In the genomic region with DNA sequence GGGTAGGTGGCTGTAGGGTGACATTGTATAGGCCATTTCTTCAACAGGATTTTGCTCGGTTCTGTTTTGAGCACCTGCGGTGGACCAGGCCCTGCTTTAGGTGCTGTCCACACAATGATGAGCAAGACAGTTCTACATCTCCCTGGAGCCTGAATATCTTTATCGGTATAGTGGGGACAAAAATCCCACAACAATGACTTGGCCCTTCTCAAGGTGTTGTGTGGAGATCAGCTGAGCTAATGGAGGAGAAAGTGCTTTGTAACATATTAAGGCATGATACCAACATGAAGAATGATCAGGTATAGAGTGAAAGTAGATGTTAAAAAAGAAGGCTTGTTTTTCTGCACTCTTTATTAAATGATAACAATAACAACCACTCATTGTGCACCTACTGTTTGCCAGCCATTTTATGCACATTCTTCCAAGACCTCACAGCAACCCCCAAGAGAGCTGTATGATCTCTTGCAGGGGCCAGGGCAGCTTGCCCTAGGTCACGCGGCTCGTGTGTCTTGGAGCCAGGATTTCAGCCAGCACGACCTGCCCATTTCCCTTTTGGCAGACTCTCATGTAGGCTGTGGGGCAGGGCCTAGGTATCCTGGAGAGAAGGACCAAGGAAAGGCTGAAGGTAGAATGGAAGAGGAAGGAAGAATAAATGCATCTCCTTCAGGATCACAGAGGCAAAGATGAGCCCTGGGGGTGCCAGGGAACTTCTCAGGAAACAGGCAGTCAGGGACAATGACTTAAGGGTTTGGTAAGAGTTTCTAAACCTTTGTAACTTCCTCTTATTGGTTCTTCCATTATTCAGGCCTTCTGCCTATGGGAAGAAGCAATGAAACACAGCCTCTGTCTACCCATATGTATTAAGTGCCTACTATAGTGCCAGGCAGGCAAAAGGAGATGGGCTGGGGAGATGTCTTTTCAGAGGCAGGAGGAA, we compare ENCODE assay signal across 9 cellular contexts. TPM values are rescaled to one million over a fixed set of nuclear protein-coding genes. Genes with fewer than 3 reads are reported as not detected.
A peak's percentile ranks its signal among the peaks of the same experiment; 100 is the strongest.
DNase-seq lines count a peak whose midpoint lies in the region; ATAC-seq lines count a peak whose summit lies in the region.
"Had no signal": no experiment of that assay in that cellular context is flagged by ENCODE, and none has a peak within 500 bp of the region (broad histone marks: within the 10 kb centered on the region; RNA-seq: fewer than 3 reads in every experiment).

No MANE protein-coding gene starts in this region.

- H3K4me2 ChIP-seq in GM23248 (ENCODE audit: unreplicated experiment): no peak overlapping the region
- H3K4me2 ChIP-seq: PC-9 had no signal

- no peak overlapping the region for H2AFZ ChIP-seq in GM23248
- H2AFZ ChIP-seq: PC-9 had no signal

- H3K9ac ChIP-seq in GM23248: no peak overlapping the region

- no peak overlapping the region for H3K27ac ChIP-seq in GM23248
- H3K27ac ChIP-seq: PC-9 had no signal

- no peak overlapping the region for H3K4me3 ChIP-seq in GM23248
- H3K4me3 ChIP-seq: PC-9 had no signal

- ATAC-seq in GM18873 (IDR thresholded peaks at IDR 0.05; ENCODE audit: low FRiP score, unreplicated experiment): peak; percentile 21
- ATAC-seq in HG02763 (IDR thresholded peaks at IDR 0.05; ENCODE audit: unreplicated experiment): peak; percentile 37

- WGBS in GM23248 (ENCODE audit: low coverage in 1 of 2, low lambda C conversion rate in 2 of 2, missing lambda C conversion rate in 2 of 2), 2 experiments: 61 to 62% methylated on average over 7 of the region's 7 CpGs

- peak; percentile 83 to 90 for DNase-seq in Kasumi-1 (lab: John Stamatoyannopoulos, UW)
- peak; percentile 42 for DNase-seq in mucosa of gallbladder (ENCODE audit: low spot score)
- DNase-seq in LoVo (ENCODE audit: low spot score): no peak
- no peak for DNase-seq in middle frontal gyrus (ENCODE audit: extremely low spot score, low spot score)
- DNase-seq in GM23248: no peak
- no peak for DNase-seq in T1000 (lab: John Stamatoyannopoulos, UW)
- DNase-seq: PC-9 had no signal

- H3K27me3 ChIP-seq in GM23248 (replicated peaks; ENCODE audit: insufficient read depth): peaks cover 65% of the 10 kb centered on the region

- in situ Hi-C loops in GM23248 (cut with MboI): no loop called here

- H3K79me2 ChIP-seq in GM23248 (ENCODE audit: insufficient read depth): no peaks in the 10 kb centered on the region

- no peaks in the 10 kb centered on the region for H4K20me1 ChIP-seq in GM23248 (ENCODE audit: insufficient read depth)

- H3K36me3 ChIP-seq in GM23248 (ENCODE audit: low read depth): no peaks in the 10 kb centered on the region

- no peaks in the 10 kb centered on the region for H3K4me1 ChIP-seq in GM23248 (ENCODE audit: insufficient read depth)

- H3K9me3 ChIP-seq in GM23248 (ENCODE audit: low read depth): no peaks in the 10 kb centered on the region

- no peaks in the 10 kb centered on the region for H3F3A ChIP-seq in GM23248 (ENCODE audit: insufficient read depth)

- no peaks in the 10 kb centered on the region for H3K9me2 ChIP-seq in GM23248 (ENCODE audit: insufficient read depth)

RNA-seq across cellular contexts. Expression of a gene that starts 50.0 kb away (rescaled TPM):
- 10.6 TPM for total RNA-seq in mucosa of gallbladder
- total RNA-seq in GM23248 (2014; rRNA removed; shearing (Covaris generic)): under 0.01 TPM in 1 of 2 replicates, not detected in the other
- polyA plus RNA-seq in GM23248 (2016; fragmentation: Nextera tagmentation; extraction: Ambion mirVana): 0.05 and 0.13 TPM in 2 replicates

Comparison
In these comparisons a context has a peak if more than half of its experiments do, and no peak if none do; other contexts are left out.
1. DNase-seq: peak in Kasumi-1 (2 of 2) and mucosa of gallbladder (single experiment); none in LoVo (single experiment), middle frontal gyrus (single experiment), GM23248 (single experiment) and T1000 (single experiment).
2. RNA of a gene that starts 50.0 kb away (total RNA-seq): 10.6 TPM in mucosa of gallbladder (single experiment); under 0.01 TPM in GM23248; every median in the first group is over 10 times any median in the second.